In genomic region chrX:72020788-72021187, GRCh38 we compare ENCODE assay signal across 13 cellular contexts.
DNase-seq lines count a peak whose midpoint lies in the region; ATAC-seq, FAIRE-seq and TF ChIP-seq lines count a peak whose summit lies in the region.
"Had no signal": no experiment of that assay in that cellular context is flagged by ENCODE, and none has a peak within 500 bp of the region (broad histone marks: within the 10 kb centered on the region; RNA-seq: fewer than 3 reads in every experiment).

No MANE protein-coding gene starts in this region.

- H3K9me3 Mint-ChIP-seq in WTC11 = no peaks in the 10 kb centered on the region

- no peak overlapping the region for H3K4me3 Mint-ChIP-seq in WTC11
- H3K4me3 Mint-ChIP-seq: H9 had no signal

- no peaks in the 10 kb centered on the region for H3K9me3 ChIP-seq in lower lobe of right lung
- no peaks in the 10 kb centered on the region for H3K9me3 ChIP-seq in kidney (ENCODE audit: control insufficient read depth in 1 of 2, low read length in 2 of 2)
- H3K9me3 ChIP-seq: prostate gland had no signal

- intact Hi-C loops in lower lobe of right lung (cut with DNase I) = no loop called here
- intact Hi-C loops in kidney (cut with DNase I) = loop anchor here (10.0 kb wide), 1 partner anchor 104 kb away; no protein-coding TSS in a partner anchor

- CTCF ChIA-PET in WTC11 (lab: Charles Lee) = interaction anchor here (1.3 to 2.6 kb wide), 4 partner anchors 8 to 110 kb away, joined by 3 to 23 read pairs (median 11); partner anchors contain the start of gene NHSL2

- no peaks in the 10 kb centered on the region for H3K36me3 ChIP-seq in lower lobe of right lung
- H3K36me3 ChIP-seq in kidney (ENCODE audit: control insufficient read depth in 1 of 2, insufficient read depth in 2 of 2, low read length in 2 of 2) = no peaks in the 10 kb centered on the region
- H3K36me3 ChIP-seq: prostate gland had no signal

- no peaks in the 10 kb centered on the region for H3K36me3 Mint-ChIP-seq in WTC11

- H3K9ac ChIP-seq in kidney (ENCODE audit: low read length in 2 of 2) = no peak overlapping the region

- DNase-seq in GM12892 (ENCODE audit: insufficient read length) (no peak), GM20000 (ENCODE audit: low spot score) (peak; percentile 45), mesenteric fat pad (ENCODE audit: low spot score) (peak; percentile 1), occipital lobe (lab: John Stamatoyannopoulos, UW) (no peak), lower lobe of right lung (no peak), WTC11 (ENCODE audit: low spot score) (no peak), kidney (no peak)
- DNase-seq: cerebellar nuclear complex, PC-3 had no signal

- H3K4me1 Mint-ChIP-seq in WTC11 = peaks cover 16% of the 10 kb centered on the region

- POLR2A ChIA-PET in WTC11 (lab: Charles Lee) = no interaction called here

- no peak for TF ChIP-seq CTCF in GM20000 (IDR thresholded peaks at IDR 0.05; ENCODE audit: extremely low read depth, missing control alignments)
- TF ChIP-seq CTCF in lower lobe of right lung (IDR thresholded peaks at IDR 0.05) = no peak
- TF ChIP-seq CTCF in WTC11 (IDR thresholded peaks at IDR 0.05) = no peak
- TF ChIP-seq CTCF in kidney (IDR thresholded peaks at IDR 0.05; ENCODE audit: borderline replicate concordance, extremely low read depth, insufficient read depth) = no peak

- H3K27ac ChIP-seq in lower lobe of right lung = no peak overlapping the region
- H3K27ac ChIP-seq in kidney (ENCODE audit: low read depth in 2 of 2, low read length in 2 of 2) = peak overlapping the region in 1 of 2 donors; percentile 28
- H3K27ac ChIP-seq: C4-2B had no signal

- no peak for TF ChIP-seq POLR2A in GM12892 (IDR thresholded peaks at IDR 0.05; ENCODE audit: low read depth, low read length)

- H3K4me1 ChIP-seq in lower lobe of right lung = no peaks in the 10 kb centered on the region
- H3K4me1 ChIP-seq in kidney (ENCODE audit: control insufficient read depth in 1 of 2, insufficient read depth in 1 of 2, low read depth in 1 of 2, low read length in 2 of 2) = peaks cover 0 to 4% of the 10 kb centered on the region in 2 donors
- H3K4me1 ChIP-seq: prostate gland had no signal

- H3K27me3 Mint-ChIP-seq in WTC11 (ENCODE audit: low read depth) = peaks cover 17% of the 10 kb centered on the region

- FAIRE-seq in GM12892 (lab: Jason Lieb, UNC) = peak; percentile 87
- FAIRE-seq in kidney (lab: Jason Lieb, UNC) = no peak

- ATAC-seq in HG03108 (IDR thresholded peaks at IDR 0.05; ENCODE audit: unreplicated experiment) = peak; percentile 42
- no peak for ATAC-seq in lower lobe of right lung
- ATAC-seq in WTC11 = no peak
- ATAC-seq: PC-3 had no signal

- H3K4me3 ChIP-seq in lower lobe of right lung (no peak overlapping the region), kidney (ENCODE audit: low read length in 2 of 2) (no peak overlapping the region)
- H3K4me3 ChIP-seq: prostate gland had no signal

- no peak overlapping the region for H3K27ac Mint-ChIP-seq in WTC11
- H3K27ac Mint-ChIP-seq: H9 had no signal

- no peaks in the 10 kb centered on the region for H3K27me3 ChIP-seq in lower lobe of right lung (ENCODE audit: low read depth)

TF ChIP-seq in WTC11, 78 proteins besides CTCF, POLR2A, EP300 and RAD21:
- TF ChIP-seq AR (CRISPR knock-in tag; IDR thresholded peaks at IDR 0.05) = no peak
- no peak for TF ChIP-seq ZNF396 (CRISPR knock-in tag; IDR thresholded peaks at IDR 0.05; ENCODE audit: borderline replicate concordance)
- TF ChIP-seq ZNF423 (CRISPR knock-in tag; IDR thresholded peaks at IDR 0.05) = no peak
- TF ChIP-seq TEAD4 (CRISPR knock-in tag; IDR thresholded peaks at IDR 0.05) = no peak
- no peak for TF ChIP-seq SMAD3 (CRISPR knock-in tag; IDR thresholded peaks at IDR 0.05; ENCODE audit: borderline replicate concordance)
- no peak for TF ChIP-seq MAX (CRISPR knock-in tag; IDR thresholded peaks at IDR 0.05)

Comparison
In these comparisons a context has a peak if more than half of its experiments do, and no peak if none do; other contexts are left out.
1. DNase-seq: peak in GM20000 (single experiment) and mesenteric fat pad (single experiment); none in GM12892 (single experiment), occipital lobe (single experiment), lower lobe of right lung (single experiment), WTC11 (single experiment) and kidney (single experiment).